In genomic region chr2:223941579-223942277, GRCh38 we compare ENCODE assay signal across 9 cellular contexts. TPM values are rescaled to one million over a fixed set of nuclear protein-coding genes. Genes with fewer than 3 reads are reported as not detected.
DNase-seq lines count a peak whose midpoint lies in the region; ATAC-seq and TF ChIP-seq lines count a peak whose summit lies in the region.
"Had no signal": no experiment of that assay in that cellular context is flagged by ENCODE, and none has a peak within 500 bp of the region (broad histone marks: within the 10 kb centered on the region; RNA-seq: fewer than 3 reads in every experiment).

No MANE protein-coding gene starts in this region.

- no peak overlapping the region for H3K4me3 ChIP-seq in GM06990 (replicated peaks; ENCODE audit: low read depth, low read length)
- H3K4me3 ChIP-seq: K562 had no signal

- H3K4me1 Mint-ChIP-seq in central memory CD8-positive, alpha-beta T cell: peaks cover 61% of the 10 kb centered on the region

- H3K4me3 Mint-ChIP-seq in central memory CD8-positive, alpha-beta T cell: peak overlapping the region; percentile 61

- H3K27ac Mint-ChIP-seq in central memory CD8-positive, alpha-beta T cell (ENCODE audit: low read depth): peak overlapping the region; percentile 64

- no peak for TF ChIP-seq CTCF in GM06990 (IDR thresholded peaks at IDR 0.05; ENCODE audit: insufficient read depth, low read length, poor library complexity, severe bottlenecking)
- TF ChIP-seq CTCF in RWPE1 (conservative IDR thresholded peaks at IDR 0.05; ENCODE audit: low read depth): no peak

- H3K36me3 Mint-ChIP-seq in central memory CD8-positive, alpha-beta T cell (ENCODE audit: insufficient read depth): peaks cover 11% of the 10 kb centered on the region

- H3K27me3 Mint-ChIP-seq in central memory CD8-positive, alpha-beta T cell: no peaks in the 10 kb centered on the region

- POLR2A ChIA-PET in RWPE1 (lab: Yijun Ruan, JAX; ENCODE audit: low non-redundant PET): interaction anchor here (0.6 kb wide), 1 partner anchor 32 kb away, joined by 3 read pairs; no protein-coding TSS in a partner anchor

- peak; percentile 84 for ATAC-seq in central memory CD8-positive, alpha-beta T cell (replicated peaks; ENCODE audit: extremely low read depth, poor library complexity, severe bottlenecking)
- ATAC-seq: K562 had no signal

- no peaks in the 10 kb centered on the region for H3K36me3 ChIP-seq in GM06990 (ENCODE audit: control insufficient read depth, insufficient read depth, low read length)

- H3K27ac ChIP-seq in RWPE1: peak overlapping the region; percentile 16; the same call in 1 of the 2 replicates

- CTCF ChIA-PET in RWPE1 (lab: Yijun Ruan, JAX): interaction anchor here (0.6 to 0.7 kb wide), 4 partner anchors 36 to 138 kb away, joined by 3 to 7 read pairs (median 4); no protein-coding TSS in a partner anchor

- DNase-seq in GM06990 (ENCODE audit: extremely low read depth, insufficient read length) (peak; percentile 47), H4 (ENCODE audit: low spot score) (peak; percentile 56), RWPE1 (ENCODE audit: low spot score) (peak; percentile 38), DMS114 treated with DMSO at 0.1 percent for 48 hours (lab: John Stamatoyannopoulos, UW; ENCODE audit: unreplicated experiment) (no peak), NOMO-1 (lab: John Stamatoyannopoulos, UW; ENCODE audit: unreplicated experiment in 2 of 2) (no peak), inferior parietal cortex (ENCODE audit: extremely low spot score) (no peak)
- peak in 1 of 2 donors; percentile 62 for DNase-seq in central memory CD8-positive, alpha-beta T cell (ENCODE audit: low spot score in 2 of 2)
- DNase-seq in stimulated activated CD4-positive, alpha-beta T cell treated with anti-CD3 and anti-CD28 coated beads, Interleukin-12 subunit alpha, Interleukin-12 subunit beta, amount 100 ng/mL, for 48 hours (ENCODE audit: low read depth in 2 of 3, low spot score in 1 of 3): peak; percentile 69 to 77 (median 75)

- H3K27me3 ChIP-seq in GM06990 (replicated peaks; ENCODE audit: control insufficient read depth, insufficient read depth, low read length): no peaks in the 10 kb centered on the region

- H3K9me3 Mint-ChIP-seq in central memory CD8-positive, alpha-beta T cell: no peaks in the 10 kb centered on the region

RNA-seq across cellular contexts. Expression of gene WDFY1, which starts 3.4 kb away (rescaled TPM):
- total RNA-seq in H4 (2014; rRNA removed; shearing (Covaris generic)): 23.7 and 27.2 TPM in 2 replicates

RNA-seq across cellular contexts. Expression of gene MRPL44, which starts 15.5 kb away (rescaled TPM):
- total RNA-seq in H4 (2014; rRNA removed; shearing (Covaris generic)): 39.9 and 53.0 TPM in 2 replicates

Comparison
In these comparisons a context has a peak if more than half of its experiments do, and no peak if none do; other contexts are left out.
1. DNase-seq: peak in GM06990 (single experiment), H4 (single experiment), RWPE1 (single experiment) and stimulated activated CD4-positive, alpha-beta T cell treated with anti-CD3 and anti-CD28 coated beads, Interleukin-12 subunit alpha, Interleukin-12 subunit beta, amount 100 ng/mL, for 48 hours (3 of 3); none in DMS114 treated with DMSO at 0.1 percent for 48 hours (single experiment), NOMO-1 (0 of 2) and inferior parietal cortex (single experiment).